ENCODE assay signal across 1 cellular context in the genomic region with DNA sequence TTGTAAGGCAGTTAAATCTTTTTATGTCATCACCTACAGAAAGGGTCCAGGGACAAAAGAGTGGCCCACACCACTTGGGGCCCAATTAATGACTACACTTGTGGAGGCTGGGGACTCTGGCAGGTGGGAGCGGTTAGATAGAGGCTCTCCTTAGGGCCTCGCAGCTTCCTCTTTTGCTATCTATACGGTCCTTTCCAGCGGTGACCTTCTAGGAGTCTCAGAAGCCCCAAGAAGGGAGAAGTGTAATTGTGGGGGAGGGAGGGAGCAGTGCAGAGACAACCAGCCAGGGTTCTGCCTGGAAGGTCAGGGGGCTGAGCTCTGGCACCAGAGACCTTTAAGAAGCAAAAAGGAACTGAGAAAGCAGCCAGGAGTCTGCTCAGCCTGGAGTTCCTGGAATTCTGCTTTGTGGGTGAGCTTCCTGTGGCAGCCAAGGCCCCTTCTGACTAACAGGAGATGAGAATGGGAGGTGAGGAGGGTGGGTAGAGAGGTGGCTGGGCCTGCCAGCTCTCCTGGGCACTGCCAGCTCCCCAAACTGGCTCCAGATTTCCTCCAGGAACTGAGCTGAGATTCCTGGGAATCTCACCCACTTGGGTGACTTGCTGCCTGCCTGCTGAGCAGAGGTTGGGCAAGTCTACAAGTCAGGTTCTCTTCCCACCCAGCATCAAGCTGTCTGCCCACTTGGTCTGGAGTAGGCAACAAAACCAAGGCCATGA.
TF ChIP-seq lines count a peak whose summit lies in the region.

No MANE protein-coding gene starts in this region.

TF ChIP-seq in H1, 55 proteins besides CTCF, POLR2A, EP300 and RAD21:
- TF ChIP-seq TCF12 (IDR thresholded peaks at IDR 0.05; ENCODE audit: low read depth, low read length), result no peak
- no peak for TF ChIP-seq CBX5 (IDR thresholded peaks at IDR 0.05; ENCODE audit: low read depth, low read length)
- no peak for TF ChIP-seq RFX5 (IDR thresholded peaks at IDR 0.05; ENCODE audit: borderline replicate concordance, low read depth, low read length)
- no peak for TF ChIP-seq SP1 (IDR thresholded peaks at IDR 0.05; ENCODE audit: low read depth, low read length)
- no peak for TF ChIP-seq GABPA (IDR thresholded peaks at IDR 0.05; ENCODE audit: borderline replicate concordance, insufficient read depth, low read length)
- TF ChIP-seq, protein P1, sequence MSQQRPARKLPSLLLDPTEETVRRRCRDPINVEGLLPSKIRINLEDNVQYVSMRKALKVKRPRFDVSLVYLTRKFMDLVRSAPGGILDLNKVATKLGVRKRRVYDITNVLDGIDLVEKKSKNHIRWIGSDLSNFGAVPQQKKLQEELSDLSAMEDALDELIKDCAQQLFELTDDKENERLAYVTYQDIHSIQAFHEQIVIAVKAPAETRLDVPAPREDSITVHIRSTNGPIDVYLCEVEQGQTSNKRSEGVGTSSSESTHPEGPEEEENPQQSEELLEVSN (IDR thresholded peaks at IDR 0.05), result no peak
- no peak for TF ChIP-seq TEAD4 (IDR thresholded peaks at IDR 0.05; ENCODE audit: low read depth, low read length)
- no peak for TF ChIP-seq NANOG (IDR thresholded peaks at IDR 0.05; ENCODE audit: insufficient read depth, low read depth, low read length, poor library complexity, severe bottlenecking)
- TF ChIP-seq TAF7 (optimal IDR thresholded peaks at IDR 0.05; ENCODE audit: borderline replicate concordance, low read depth, low read length), result no peak
- no peak for TF ChIP-seq BACH1 (IDR thresholded peaks at IDR 0.05; ENCODE audit: low read length)
